1 cellular context compared by ENCODE assay signal in genomic region chr18:58400337-58400885, GRCh38.
A peak's percentile ranks its signal among the peaks of the same experiment; 100 is the strongest.
TF ChIP-seq lines count a peak whose summit lies in the region.

No MANE protein-coding gene starts in this region.

TF ChIP-seq in GM12878, 131 proteins besides CTCF, POLR2A, EP300 and RAD21 (continued from another document):
- TF ChIP-seq E2F4 (IDR thresholded peaks at IDR 0.05; ENCODE audit: low read depth, low read length), result no peak
- no peak for TF ChIP-seq ZNF217 (IDR thresholded peaks at IDR 0.05)
- TF ChIP-seq, protein P1, sequence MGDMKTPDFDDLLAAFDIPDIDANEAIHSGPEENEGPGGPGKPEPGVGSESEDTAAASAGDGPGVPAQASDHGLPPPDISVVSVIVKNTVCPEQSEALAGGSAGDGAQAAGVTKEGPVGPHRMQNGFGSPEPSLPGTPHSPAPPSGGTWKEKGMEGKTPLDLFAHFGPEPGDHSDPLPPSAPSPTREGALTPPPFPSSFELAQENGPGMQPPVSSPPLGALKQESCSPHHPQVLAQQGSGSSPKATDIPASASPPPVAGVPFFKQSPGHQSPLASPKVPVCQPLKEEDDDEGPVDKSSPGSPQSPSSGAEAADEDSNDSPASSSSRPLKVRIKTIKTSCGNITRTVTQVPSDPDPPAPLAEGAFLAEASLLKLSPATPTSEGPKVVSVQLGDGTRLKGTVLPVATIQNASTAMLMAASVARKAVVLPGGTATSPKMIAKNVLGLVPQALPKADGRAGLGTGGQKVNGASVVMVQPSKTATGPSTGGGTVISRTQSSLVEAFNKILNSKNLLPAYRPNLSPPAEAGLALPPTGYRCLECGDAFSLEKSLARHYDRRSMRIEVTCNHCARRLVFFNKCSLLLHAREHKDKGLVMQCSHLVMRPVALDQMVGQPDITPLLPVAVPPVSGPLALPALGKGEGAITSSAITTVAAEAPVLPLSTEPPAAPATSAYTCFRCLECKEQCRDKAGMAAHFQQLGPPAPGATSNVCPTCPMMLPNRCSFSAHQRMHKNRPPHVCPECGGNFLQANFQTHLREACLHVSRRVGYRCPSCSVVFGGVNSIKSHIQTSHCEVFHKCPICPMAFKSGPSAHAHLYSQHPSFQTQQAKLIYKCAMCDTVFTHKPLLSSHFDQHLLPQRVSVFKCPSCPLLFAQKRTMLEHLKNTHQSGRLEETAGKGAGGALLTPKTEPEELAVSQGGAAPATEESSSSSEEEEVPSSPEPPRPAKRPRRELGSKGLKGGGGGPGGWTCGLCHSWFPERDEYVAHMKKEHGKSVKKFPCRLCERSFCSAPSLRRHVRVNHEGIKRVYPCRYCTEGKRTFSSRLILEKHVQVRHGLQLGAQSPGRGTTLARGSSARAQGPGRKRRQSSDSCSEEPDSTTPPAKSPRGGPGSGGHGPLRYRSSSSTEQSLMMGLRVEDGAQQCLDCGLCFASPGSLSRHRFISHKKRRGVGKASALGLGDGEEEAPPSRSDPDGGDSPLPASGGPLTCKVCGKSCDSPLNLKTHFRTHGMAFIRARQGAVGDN (IDR thresholded peaks at IDR 0.05), result no peak
- no peak for TF ChIP-seq EED (IDR thresholded peaks at IDR 0.05; ENCODE audit: low read depth)
- no peak for TF ChIP-seq JUND (IDR thresholded peaks at IDR 0.05; ENCODE audit: low read depth, low read length)
- 0 out of 4 replicates have a peak, but pooled peaks of 1 of the 2 experiments have one; percentile 20 for TF ChIP-seq BHLHE40 (IDR thresholded peaks at IDR 0.05; ENCODE audit: borderline replicate concordance in 1 of 2, low read depth in 2 of 2, low read length in 1 of 2)
- TF ChIP-seq ETV6 (conservative IDR thresholded peaks at IDR 0.05 in 1 of 2, IDR thresholded peaks at IDR 0.05 in 1 of 2; ENCODE audit: borderline replicate concordance in 1 of 2, low read depth in 1 of 2), result no peak
- TF ChIP-seq, protein P2, sequence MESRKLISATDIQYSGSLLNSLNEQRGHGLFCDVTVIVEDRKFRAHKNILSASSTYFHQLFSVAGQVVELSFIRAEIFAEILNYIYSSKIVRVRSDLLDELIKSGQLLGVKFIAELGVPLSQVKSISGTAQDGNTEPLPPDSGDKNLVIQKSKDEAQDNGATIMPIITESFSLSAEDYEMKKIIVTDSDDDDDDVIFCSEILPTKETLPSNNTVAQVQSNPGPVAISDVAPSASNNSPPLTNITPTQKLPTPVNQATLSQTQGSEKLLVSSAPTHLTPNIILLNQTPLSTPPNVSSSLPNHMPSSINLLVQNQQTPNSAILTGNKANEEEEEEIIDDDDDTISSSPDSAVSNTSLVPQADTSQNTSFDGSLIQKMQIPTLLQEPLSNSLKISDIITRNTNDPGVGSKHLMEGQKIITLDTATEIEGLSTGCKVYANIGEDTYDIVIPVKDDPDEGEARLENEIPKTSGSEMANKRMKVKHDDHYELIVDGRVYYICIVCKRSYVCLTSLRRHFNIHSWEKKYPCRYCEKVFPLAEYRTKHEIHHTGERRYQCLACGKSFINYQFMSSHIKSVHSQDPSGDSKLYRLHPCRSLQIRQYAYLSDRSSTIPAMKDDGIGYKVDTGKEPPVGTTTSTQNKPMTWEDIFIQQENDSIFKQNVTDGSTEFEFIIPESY (IDR thresholded peaks at IDR 0.05), result no peak
- peak; percentile 24; the same call in 1 of the 2 replicates for TF ChIP-seq NFIC (IDR thresholded peaks at IDR 0.05; ENCODE audit: low read depth, low read length)
- TF ChIP-seq, protein P3, sequence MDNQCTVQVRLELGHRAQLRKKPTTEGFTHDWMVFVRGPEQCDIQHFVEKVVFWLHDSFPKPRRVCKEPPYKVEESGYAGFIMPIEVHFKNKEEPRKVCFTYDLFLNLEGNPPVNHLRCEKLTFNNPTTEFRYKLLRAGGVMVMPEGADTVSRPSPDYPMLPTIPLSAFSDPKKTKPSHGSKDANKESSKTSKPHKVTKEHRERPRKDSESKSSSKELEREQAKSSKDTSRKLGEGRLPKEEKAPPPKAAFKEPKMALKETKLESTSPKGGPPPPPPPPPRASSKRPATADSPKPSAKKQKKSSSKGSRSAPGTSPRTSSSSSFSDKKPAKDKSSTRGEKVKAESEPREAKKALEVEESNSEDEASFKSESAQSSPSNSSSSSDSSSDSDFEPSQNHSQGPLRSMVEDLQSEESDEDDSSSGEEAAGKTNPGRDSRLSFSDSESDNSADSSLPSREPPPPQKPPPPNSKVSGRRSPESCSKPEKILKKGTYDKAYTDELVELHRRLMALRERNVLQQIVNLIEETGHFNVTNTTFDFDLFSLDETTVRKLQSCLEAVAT (IDR thresholded peaks at IDR 0.05), result no peak
- TF ChIP-seq SKIL (IDR thresholded peaks at IDR 0.05; ENCODE audit: low read depth, poor library complexity, severe bottlenecking), result no peak
- no peak for TF ChIP-seq SMAD5 (IDR thresholded peaks at IDR 0.05; ENCODE audit: low read depth)
- TF ChIP-seq NFYA (IDR thresholded peaks at IDR 0.05; ENCODE audit: borderline replicate concordance, low read depth, low read length), result no peak
- no peak for TF ChIP-seq GATAD2B (conservative IDR thresholded peaks at IDR 0.05; ENCODE audit: low read depth)
- no peak for TF ChIP-seq ZNF274 (IDR thresholded peaks at IDR 0.05; ENCODE audit: insufficient read depth, insufficient read length)
- peak; percentile 31; the same call in 1 of the 2 replicates for TF ChIP-seq RUNX3 (IDR thresholded peaks at IDR 0.05; ENCODE audit: low read length)
- no peak for TF ChIP-seq ZNF207 (IDR thresholded peaks at IDR 0.05; ENCODE audit: borderline replicate concordance)
- TF ChIP-seq MXI1 (IDR thresholded peaks at IDR 0.05; ENCODE audit: low read depth, low read length), result no peak
- TF ChIP-seq ESRRA (IDR thresholded peaks at IDR 0.05; ENCODE audit: low read length), result no peak
- TF ChIP-seq SREBF2 (IDR thresholded peaks at IDR 0.05; ENCODE audit: low read length), result no peak
- peak; percentile 66 for TF ChIP-seq CREM (IDR thresholded peaks at IDR 0.05; ENCODE audit: low read depth)
- peak; percentile 45 for TF ChIP-seq FOXM1 (IDR thresholded peaks at IDR 0.05; ENCODE audit: low read depth, low read length)
- TF ChIP-seq TBL1XR1 (IDR thresholded peaks at IDR 0.05; ENCODE audit: low read depth, low read length), result no peak
- no peak for TF ChIP-seq CHD1 (IDR thresholded peaks at IDR 0.05; ENCODE audit: low read depth, low read length)
- TF ChIP-seq POLR2AphosphoS5 (IDR thresholded peaks at IDR 0.05; ENCODE audit: low read length), result no peak
